ENCODE assay signal across 12 cellular contexts in genomic region chr18:23740105-23740830, GRCh38. TPM values are rescaled to one million over a fixed set of nuclear protein-coding genes. Genes with fewer than 3 reads are reported as not detected.
A peak's percentile ranks its signal among the peaks of the same experiment; 100 is the strongest.
DNase-seq lines count a peak whose midpoint lies in the region; FAIRE-seq and TF ChIP-seq lines count a peak whose summit lies in the region.
"Had no signal": no experiment of that assay in that cellular context is flagged by ENCODE, and none has a peak within 500 bp of the region (broad histone marks: within the 10 kb centered on the region; RNA-seq: fewer than 3 reads in every experiment).

No MANE protein-coding gene starts in this region.

- H3K9me3 Mint-ChIP-seq in MCF 10A (ENCODE audit: unreplicated experiment): no peaks in the 10 kb centered on the region
- H3K9me3 Mint-ChIP-seq: activated naive CD4-positive, alpha-beta T cell treated with anti-CD3 and anti-CD28 coated beads for 36 hours had no signal

- 81% methylated on average over 4 of the region's 4 CpGs for WGBS in mammary epithelial cell (ENCODE audit: low coverage, missing lambda C conversion rate)
- 28 to 39% (median 31%) methylated on average over 4 of the region's 4 CpGs for WGBS in spleen, 5 donors

- peaks cover 11% of the 10 kb centered on the region for H3K4me1 Mint-ChIP-seq in MCF 10A (ENCODE audit: insufficient read depth, unreplicated experiment)
- H3K4me1 Mint-ChIP-seq: B cell had no signal

- H3K4me3 Mint-ChIP-seq in MCF 10A (ENCODE audit: unreplicated experiment): no peak overlapping the region
- H3K4me3 Mint-ChIP-seq: activated naive CD4-positive, alpha-beta T cell treated with anti-CD3 and anti-CD28 coated beads for 36 hours; B cell had no signal

- no peak overlapping the region for H3K9ac ChIP-seq in mammary epithelial cell (ENCODE audit: insufficient read depth, low read length)

- H3K36me3 Mint-ChIP-seq in MCF 10A (ENCODE audit: insufficient read depth, unreplicated experiment): no peaks in the 10 kb centered on the region

- no peak overlapping the region for H3K4me2 ChIP-seq in mammary epithelial cell (ENCODE audit: insufficient read depth, low read depth, low read length)

- BruUV-seq in MCF 10A (replicated peaks; lab: Mats Ljungman, UMichigan): no TSS peak
- no TSS peak for BruUV-seq in mammary epithelial cell (replicated peaks; lab: Mats Ljungman, UMichigan)

- H3K27ac ChIP-seq in breast epithelium (no peak overlapping the region), mammary epithelial cell (ENCODE audit: insufficient read depth, low read depth, low read length) (no peak overlapping the region), spleen (peak overlapping the region in 1 of 8 donors; percentile 11)

- POLR2A ChIA-PET in MCF 10A (lab: Yijun Ruan, JAX): interaction anchor here (1.4 kb wide), 1 partner anchor 12 kb away, joined by 4 read pairs; no protein-coding TSS in a partner anchor

- H2AFZ ChIP-seq in mammary epithelial cell (ENCODE audit: low read depth, low read length): no peak overlapping the region

- no peaks in the 10 kb centered on the region for H3K79me2 ChIP-seq in mammary epithelial cell (ENCODE audit: insufficient read depth, low read length)

- H3K4me1 ChIP-seq in breast epithelium: no peaks in the 10 kb centered on the region
- H3K4me1 ChIP-seq in mammary epithelial cell (ENCODE audit: insufficient read depth, low read length): no peaks in the 10 kb centered on the region
- H3K4me1 ChIP-seq in spleen: peaks cover 0 to 14% (median 3%) of the 10 kb centered on the region in 6 donors

- DNase-seq in MCF 10A (ENCODE audit: unreplicated experiment) (peak; percentile 65), breast epithelium (ENCODE audit: low spot score in 2 of 2) (no peak), NCI-H345 (lab: John Stamatoyannopoulos, UW) (peak; percentile 80), mammary epithelial cell (peak; percentile 38), urothelium cell line (ENCODE audit: low spot score) (peak; percentile 4), NCI-H2196 (lab: John Stamatoyannopoulos, UW; ENCODE audit: unreplicated experiment) (no peak), spleen (no peak), NCI-H1048 (lab: John Stamatoyannopoulos, UW) (no peak)
- DNase-seq: activated naive CD4-positive, alpha-beta T cell treated with anti-CD3 and anti-CD28 coated beads for 36 hours; kidney glomerular epithelial cell; NCI-H526 treated with DMSO at 0.1 percent for 48 hours had no signal

- TF ChIP-seq POLR2A in breast epithelium (IDR thresholded peaks at IDR 0.05) (no peak), spleen (IDR thresholded peaks at IDR 0.05) (no peak)

- FAIRE-seq in urothelium cell line (lab: Jason Lieb, UNC): no peak

- H3K27ac Mint-ChIP-seq in MCF 10A (ENCODE audit: low read depth, unreplicated experiment): peak overlapping the region; percentile 73
- H3K27ac Mint-ChIP-seq: activated naive CD4-positive, alpha-beta T cell treated with anti-CD3 and anti-CD28 coated beads for 36 hours; B cell had no signal

- H3K27me3 Mint-ChIP-seq in MCF 10A (ENCODE audit: insufficient read depth, unreplicated experiment): no peaks in the 10 kb centered on the region

- no peak for TF ChIP-seq CTCF in MCF 10A (IDR thresholded peaks at IDR 0.05; ENCODE audit: unreplicated experiment)
- no peak for TF ChIP-seq CTCF in breast epithelium (IDR thresholded peaks at IDR 0.05)
- TF ChIP-seq CTCF in mammary epithelial cell (conservative IDR thresholded peaks at IDR 0.05 in 1 of 2, IDR thresholded peaks at IDR 0.05 in 1 of 2; ENCODE audit: extremely low read depth in 1 of 2, insufficient read depth in 1 of 2, low read depth in 1 of 2, low read length in 2 of 2): no peak
- no peak for TF ChIP-seq CTCF in spleen (IDR thresholded peaks at IDR 0.05 in 8 of 11, conservative IDR thresholded peaks at IDR 0.05 in 3 of 11)

- in situ Hi-C loops in mammary epithelial cell (cut with MboI; ENCODE audit: low sequenced_read_pairs in 2 of 2): no loop called here

- H3K4me3 ChIP-seq in breast epithelium: no peak overlapping the region
- H3K4me3 ChIP-seq in mammary epithelial cell (replicated peaks in 1 of 3; ENCODE audit: insufficient read depth in 1 of 3, low read depth in 2 of 3, low read length in 3 of 3): no peak overlapping the region
- H3K4me3 ChIP-seq in spleen: no peak overlapping the region

- no peaks in the 10 kb centered on the region for H4K20me1 ChIP-seq in mammary epithelial cell (ENCODE audit: insufficient read depth, low read length)

- dilution Hi-C loops in mammary epithelial cell (cut with HindIII; ENCODE audit: low sequenced_read_pairs): no loop called here

- H3K9me3 ChIP-seq in breast epithelium: no peaks in the 10 kb centered on the region
- no peaks in the 10 kb centered on the region for H3K9me3 ChIP-seq in mammary epithelial cell (replicated peaks; ENCODE audit: insufficient read depth, low read length)
- H3K9me3 ChIP-seq in spleen: no peaks in the 10 kb centered on the region

- CTCF ChIA-PET in MCF 10A (lab: Yijun Ruan, JAX): interaction anchor here (1.4 kb wide), 1 partner anchor 37 kb away, joined by 3 read pairs; no protein-coding TSS in a partner anchor
- CTCF ChIA-PET in mammary epithelial cell (lab: Charles Lee; ENCODE audit: low non-redundant PET): no interaction called here

- H3K27me3 ChIP-seq in breast epithelium (no peaks in the 10 kb centered on the region), mammary epithelial cell (ENCODE audit: insufficient read depth, low read length) (no peaks in the 10 kb centered on the region), spleen (replicated peaks in 1 of 7) (peaks cover 0 to 22% (median 0%) of the 10 kb centered on the region in 7 donors)

- intact Hi-C loops in MCF 10A (cut with micrococcal nuclease) (no loop called here), breast epithelium (cut with DNase I; ENCODE audit: low total_unique reads) (no loop called here), mammary epithelial cell (cut with micrococcal nuclease) (no loop called here), spleen (cut with DNase I; ENCODE audit: low total_unique reads) (no loop called here)

- no peaks in the 10 kb centered on the region for H3K36me3 ChIP-seq in breast epithelium
- no peaks in the 10 kb centered on the region for H3K36me3 ChIP-seq in mammary epithelial cell (ENCODE audit: insufficient read depth, low read length)
- H3K36me3 ChIP-seq in spleen: no peaks in the 10 kb centered on the region

RNA-seq across cellular contexts. Expression of gene LAMA3, which starts 51.0 kb away (rescaled TPM):
- total RNA-seq in MCF 10A (2022) (269 and 371 TPM in 2 replicates), breast epithelium (100 to 1,000 TPM in 2 of 3 donors, 10 to 100 TPM in 1; 43.4 to 173 (median 127) TPM), mammary epithelial cell (1,000 to 10,000 TPM; 1,329 to 2,471 TPM), spleen (1 to 10 TPM; 1.8 to 7.1 (median 3.6) TPM)
- polyA plus RNA-seq in mammary epithelial cell (1,309 TPM), spleen (1 to 10 TPM; 1.3 to 5.6 (median 1.8) TPM)
- polyA minus RNA-seq in mammary epithelial cell: 2,351 TPM

Comparison
In these comparisons a context has a peak if more than half of its experiments do, and no peak if none do; other contexts are left out.
1. DNase-seq: peak in MCF 10A (single experiment), NCI-H345 (single experiment), mammary epithelial cell (single experiment) and urothelium cell line (single experiment); none in breast epithelium (0 of 2), NCI-H2196 (single experiment), spleen (single experiment) and NCI-H1048 (single experiment).
2. RNA of gene LAMA3, which starts 51.0 kb away (total RNA-seq): 1,329 to 2,471 TPM in mammary epithelial cell, 269 to 371 TPM in MCF 10A and 43.4 to 173 TPM in breast epithelium; 1.8 to 7.1 TPM in spleen; every median in the first group is over 4 times any median in the second.